Comparison of ENCODE assay signal across 8 cellular contexts in genomic region chr10:44932338-44933116, GRCh38. TPM values are rescaled to one million over a fixed set of nuclear protein-coding genes. Genes with fewer than 3 reads are reported as not detected.
DNase-seq lines count a peak whose midpoint lies in the region; ATAC-seq, FAIRE-seq and TF ChIP-seq lines count a peak whose summit lies in the region.

No MANE protein-coding gene starts in this region.

- TF ChIP-seq EP300 in transverse colon (IDR thresholded peaks at IDR 0.05; ENCODE audit: low read depth) = no peak

- in situ Hi-C loops in transverse colon (cut with MboI; ENCODE audit: low pct_ligation_motif_present in 1 of 4, low pct_unique_long_range_greater_than_20kb in 1 of 4, low sequenced_read_pairs in 3 of 4) = loop anchor here in 1 of 4 donors (5.0 kb wide), 1 partner anchor 40 kb away; no protein-coding TSS in a partner anchor

- DNase-seq in ELF-1 (ENCODE audit: low read depth, low spot score) = peak; percentile 94
- peak; percentile 66 for DNase-seq in HT1080 (ENCODE audit: low read depth)
- peak; percentile 73 to 81 for DNase-seq in SJCRH30
- DNase-seq in activated gamma-delta T cell treated with Interleukin-2 at 50 U/mL for 16 hours = peak; percentile 87
- DNase-seq in glomerular endothelial cell (ENCODE audit: extremely low read depth, low read depth, low spot score) = peak; percentile 14
- DNase-seq in pancreas = peak; percentile 83 to 100 (median 94)
- DNase-seq in transverse colon = peak; percentile 93

- no peaks in the 10 kb centered on the region for H3K27me3 ChIP-seq in SJCRH30
- H3K27me3 ChIP-seq in pancreas = no peaks in the 10 kb centered on the region
- no peaks in the 10 kb centered on the region for H3K27me3 ChIP-seq in transverse colon

- H3K9me3 ChIP-seq in SJCRH30 (replicated peaks) (no peaks in the 10 kb centered on the region), pancreas (no peaks in the 10 kb centered on the region), transverse colon (no peaks in the 10 kb centered on the region)

- TF ChIP-seq POLR2A in transverse colon (IDR thresholded peaks at IDR 0.05) = no peak

- H3K27ac ChIP-seq in SJCRH30 = no peak overlapping the region
- H3K27ac ChIP-seq in pancreas = peak overlapping the region in 2 of 4 donors; percentile 35 to 49
- no peak overlapping the region for H3K27ac ChIP-seq in transverse colon

- H3K4me1 ChIP-seq in SJCRH30 (peaks cover 11% of the 10 kb centered on the region; the same call in 1 of the 2 replicates), pancreas (peaks cover 0 to 10% (median 5%) of the 10 kb centered on the region in 3 donors), transverse colon (peaks cover 4 to 12% (median 6%) of the 10 kb centered on the region in 4 donors)

- H3K36me3 ChIP-seq in SJCRH30 (no peaks in the 10 kb centered on the region), pancreas (no peaks in the 10 kb centered on the region), transverse colon (no peaks in the 10 kb centered on the region)

- ATAC-seq in GM21528 (IDR thresholded peaks at IDR 0.05; ENCODE audit: low FRiP score, unreplicated experiment) (peak; percentile 94), pancreas (peak; percentile 89 to 94 (median 93))

- 48 to 50% methylated on average over 11 of the region's 11 CpGs for WGBS in pancreas, 2 donors
- 64 to 100% methylated on average over 1 to 9 of the region's 11 CpGs for WGBS in transverse colon (ENCODE audit: low coverage in 1 of 2), 2 donors

- FAIRE-seq in pancreas (lab: Jason Lieb, UNC) = no peak

- intact Hi-C loops in pancreas (cut with DNase I) (loop anchor here in 2 of 3 donors (2.0 to 5.0 kb wide), 2 partner anchors 40 to 42 kb away; no protein-coding TSS in a partner anchor), transverse colon (cut with DNase I; ENCODE audit: low total_unique reads) (loop anchor here (2.0 kb wide), 1 partner anchor 42 kb away; no protein-coding TSS in a partner anchor)

- TF ChIP-seq CTCF in pancreas (IDR thresholded peaks at IDR 0.05) (peak; percentile 96 to 98 (median 97)), transverse colon (IDR thresholded peaks at IDR 0.05) (peak; percentile 93 to 97 (median 97))

- H3K4me3 ChIP-seq in SJCRH30 (no peak overlapping the region), pancreas (no peak overlapping the region), transverse colon (no peak overlapping the region)

RNA-seq across cellular contexts. Expression of gene TMEM72, which starts 21.4 kb away (rescaled TPM):
- total RNA-seq in HT1080 (2014; rRNA removed; shearing (Covaris generic)) = not detected in 2 replicates
- polyA plus RNA-seq in HT1080 (2015; cell fraction: cytosol; rRNA removed) = not detected in 2 replicates
- not detected in 2 replicates for polyA plus RNA-seq in HT1080 (2015; cell fraction: nucleus; rRNA removed)
- 0.02 TPM in 1 of 2 replicates, not detected in the other for total RNA-seq in SJCRH30 (2014; rRNA removed; shearing (Covaris generic))
- total RNA-seq in glomerular endothelial cell (not detected in 2 replicates), pancreas (1 to 10 TPM; 1.2 to 2.8 (median 2.3) TPM), transverse colon (10 to 100 TPM in 3 of 4 donors, 1 to 10 TPM in 1; 9.5 to 49.4 (median 16.5) TPM)
- polyA plus RNA-seq in pancreas = 1 to 10 TPM; 4.6 to 7.7 TPM

RNA-seq across cellular contexts. Expression of gene RASSF4, which starts 27.1 kb away (rescaled TPM):
- total RNA-seq in HT1080 (2014; rRNA removed; shearing (Covaris generic)) = 6.6 and 7.8 TPM in 2 replicates
- 19.1 and 19.4 TPM in 2 replicates for polyA plus RNA-seq in HT1080 (2015; cell fraction: cytosol; rRNA removed)
- polyA plus RNA-seq in HT1080 (2015; cell fraction: nucleus; rRNA removed) = 31.4 and 46.0 TPM in 2 replicates
- total RNA-seq in SJCRH30 (2014; rRNA removed; shearing (Covaris generic)) = 18.9 and 22.0 TPM in 2 replicates
- total RNA-seq in glomerular endothelial cell = 8.9 and 20.4 TPM in 2 replicates
- 10 to 100 TPM; 13.9 to 76.8 (median 35.7) TPM for total RNA-seq in pancreas
- polyA plus RNA-seq in pancreas = 100 to 1,000 TPM in 1 of 2 donors, 10 to 100 TPM in 1; 85.1 to 100 TPM
- total RNA-seq in transverse colon = 10 to 100 TPM; 26.8 to 37.8 (median 27.5) TPM

RNA-seq across cellular contexts. Expression of gene DEPP1, which starts 46.1 kb away (rescaled TPM):
- total RNA-seq in HT1080 (2014; rRNA removed; shearing (Covaris generic)) = 0.97 and 1.2 TPM in 2 replicates
- 7.8 and 8.6 TPM in 2 replicates for polyA plus RNA-seq in HT1080 (2015; cell fraction: cytosol; rRNA removed)
- polyA plus RNA-seq in HT1080 (2015; cell fraction: nucleus; rRNA removed) = 8.7 and 11.5 TPM in 2 replicates
- 0.24 and 0.25 TPM in 2 replicates for total RNA-seq in SJCRH30 (2014; rRNA removed; shearing (Covaris generic))
- total RNA-seq in glomerular endothelial cell (156 and 628 TPM in 2 replicates), pancreas (100 to 1,000 TPM in 4 of 6 donors, 10 to 100 TPM in 2; 68.9 to 222 (median 150) TPM), transverse colon (100 to 1,000 TPM in 2 of 4 donors, 10 to 100 TPM in 2; 14.6 to 109 (median 76.6) TPM)
- 100 to 1,000 TPM; 217 to 270 TPM for polyA plus RNA-seq in pancreas

Comparison
In these comparisons a context has a peak if more than half of its experiments do, and no peak if none do; other contexts are left out.
1. DNase-seq: peak in every context shown above with its lines; median percentile 94 in ELF-1; 94 in pancreas; 93 in transverse colon; 87 in activated gamma-delta T cell treated with Interleukin-2 at 50 U/mL for 16 hours; 77 in SJCRH30; 66 in HT1080; 14 in glomerular endothelial cell.